ENCODE assay signal across 32 cellular contexts in the genomic region with DNA sequence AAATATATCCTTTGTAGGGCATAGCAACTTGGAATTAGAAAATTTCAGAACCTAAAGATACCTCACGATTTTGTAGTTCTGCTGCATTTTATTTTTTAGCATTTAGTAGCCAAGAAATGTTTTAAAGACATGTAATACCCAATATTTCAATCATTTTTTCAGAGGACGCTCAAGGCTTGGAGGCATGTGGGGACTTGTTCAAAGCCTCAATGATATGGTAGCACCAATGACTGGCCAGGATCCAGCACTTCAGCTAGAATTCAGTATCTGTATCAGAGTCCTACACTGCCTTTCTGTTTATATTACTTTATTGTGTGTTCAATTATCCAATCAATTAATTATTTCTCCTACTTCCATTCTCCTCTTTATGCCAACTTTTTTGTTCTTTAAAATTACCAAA.
"Had no signal": no experiment of that assay in that cellular context is flagged by ENCODE, and none has a peak within 500 bp of the region (broad histone marks: within the 10 kb centered on the region; RNA-seq: fewer than 3 reads in every experiment).

No MANE protein-coding gene starts in this region.

- H3K36me3 ChIP-seq: adrenal gland, esophagus squamous epithelium, heart left ventricle had no signal

- DNase-seq: activated CD4-positive, alpha-beta memory T cell treated with anti-CD3 and anti-CD28 coated beads for 36 hours; activated CD4-positive, alpha-beta T cell treated with anti-CD3 and anti-CD28 coated beads for 36 hours; activated CD4-positive, alpha-beta T cell treated with anti-CD3 and anti-CD28 coated beads, Interleukin-2, amount 10 ng/mL, durations not matched to agents 24 days and 14 days; activated CD4-positive, CD25-positive, alpha-beta regulatory T cell; activated CD4-positive, CD25-positive, alpha-beta regulatory T cell treated with anti-CD3 and anti-CD28 coated beads, Interleukin-2, amount 50 U/mL, for 72 hours; activated CD8-positive, alpha-beta memory T cell treated with anti-CD3 and anti-CD28 coated beads, Interleukin-2, amount 10 ng/mL, durations not matched to agents 7 days and 5 days; activated CD8-positive, alpha-beta memory T cell treated with anti-CD3 and anti-CD28 coated beads, Interleukin-2, amount 50 U/mL, for 4 hours; activated CD8-positive, alpha-beta T cell treated with anti-CD3 and anti-CD28 coated beads, Interleukin-2, amount 10 ng/mL, durations not matched to agents 7 days and 5 days; activated effector memory CD4-positive, alpha-beta T cell treated with anti-CD3 and anti-CD28 coated beads, Interleukin-2, amount 50 U/mL, for 16 hours; activated naive CD4-positive, alpha-beta T cell treated with anti-CD3 and anti-CD28 coated beads for 36 hours; activated naive CD8-positive, alpha-beta T cell treated with anti-CD3 and anti-CD28 coated beads for 36 hours; activated naive CD8-positive, alpha-beta T cell treated with anti-CD3 and anti-CD28 coated beads, Interleukin-2, amount 50 U/mL, for 24 hours; activated T-cell treated with anti-CD3 and anti-CD28 coated beads, Interleukin-2, amount 50 U/mL, for 1 hour; activated T-cell treated with anti-CD3 and anti-CD28 coated beads, Interleukin-2, amount 50 U/mL, for 48 hours; adrenal gland; amygdala; aorta; caudate nucleus; cortex of kidney; effector CD4-positive, alpha-beta T cell; effector memory CD8-positive, alpha-beta T cell; esophagus squamous epithelium; glutamatergic neuron; heart left ventricle; T-helper 2 cell had no signal

- H3K27me3 ChIP-seq: adrenal gland, esophagus squamous epithelium, heart left ventricle had no signal

- H3K4me1 ChIP-seq: adrenal gland, esophagus squamous epithelium, heart left ventricle had no signal

- H3K36me3 Mint-ChIP-seq: activated CD4-positive, alpha-beta memory T cell treated with anti-CD3 and anti-CD28 coated beads for 36 hours; activated CD8-positive, alpha-beta memory T cell treated with anti-CD3 and anti-CD28 coated beads, Interleukin-2, amount 10 ng/mL, durations not matched to agents 7 days and 5 days; activated naive CD4-positive, alpha-beta T cell treated with anti-CD3 and anti-CD28 coated beads, Interleukin-2, amount 50 U/mL, for 24 hours; activated naive CD8-positive, alpha-beta T cell treated with anti-CD3 and anti-CD28 coated beads for 36 hours; brain had no signal

- H3K4me3 ChIP-seq: adrenal gland, esophagus squamous epithelium, heart left ventricle had no signal

- ATAC-seq: activated CD4-positive, alpha-beta T cell treated with anti-CD3 and anti-CD28 coated beads for 36 hours; activated CD8-positive, alpha-beta memory T cell treated with anti-CD3 and anti-CD28 coated beads, Interleukin-2, amount 10 ng/mL, durations not matched to agents 7 days and 5 days; activated CD8-positive, alpha-beta T cell treated with anti-CD3 and anti-CD28 coated beads, Interleukin-2, amount 10 ng/mL, durations not matched to agents 7 days and 5 days; activated naive CD8-positive, alpha-beta T cell treated with anti-CD3 and anti-CD28 coated beads, Interleukin-2, amount 50 U/mL, for 24 hours; effector memory CD8-positive, alpha-beta T cell; heart left ventricle had no signal

- H3K4me1 Mint-ChIP-seq: activated CD4-positive, alpha-beta T cell treated with anti-CD3 and anti-CD28 coated beads for 36 hours; activated CD4-positive, alpha-beta T cell treated with anti-CD3 and anti-CD28 coated beads, Interleukin-2, amount 10 ng/mL, durations not matched to agents 24 days and 14 days; activated CD8-positive, alpha-beta memory T cell treated with anti-CD3 and anti-CD28 coated beads, Interleukin-2, amount 10 ng/mL, durations not matched to agents 7 days and 5 days; activated naive CD4-positive, alpha-beta T cell treated with anti-CD3 and anti-CD28 coated beads, Interleukin-2, amount 50 U/mL, for 24 hours; activated naive CD8-positive, alpha-beta T cell treated with anti-CD3 and anti-CD28 coated beads for 36 hours; activated naive CD8-positive, alpha-beta T cell treated with anti-CD3 and anti-CD28 coated beads, Interleukin-2, amount 50 U/mL, for 24 hours; brain had no signal

- H3K4me3 Mint-ChIP-seq: activated CD4-positive, alpha-beta memory T cell treated with anti-CD3 and anti-CD28 coated beads for 36 hours; activated CD4-positive, alpha-beta T cell treated with anti-CD3 and anti-CD28 coated beads for 36 hours; activated CD4-positive, alpha-beta T cell treated with anti-CD3 and anti-CD28 coated beads, Interleukin-2, amount 10 ng/mL, durations not matched to agents 24 days and 14 days; activated CD8-positive, alpha-beta memory T cell treated with anti-CD3 and anti-CD28 coated beads, Interleukin-2, amount 10 ng/mL, durations not matched to agents 7 days and 5 days; activated CD8-positive, alpha-beta T cell treated with anti-CD3 and anti-CD28 coated beads, Interleukin-2, amount 10 ng/mL, durations not matched to agents 7 days and 5 days; activated naive CD4-positive, alpha-beta T cell treated with anti-CD3 and anti-CD28 coated beads for 36 hours; activated naive CD4-positive, alpha-beta T cell treated with anti-CD3 and anti-CD28 coated beads, Interleukin-2, amount 50 U/mL, for 24 hours; activated naive CD8-positive, alpha-beta T cell treated with anti-CD3 and anti-CD28 coated beads for 36 hours; activated naive CD8-positive, alpha-beta T cell treated with anti-CD3 and anti-CD28 coated beads, Interleukin-2, amount 50 U/mL, for 24 hours; activated T-helper 1 cell treated with anti-CD3 and anti-CD28 coated beads, Interleukin-12 subunit alpha, Interleukin-12 subunit beta, Interleukin-2, Interleukin-4 antibody, amounts not matched to agents 30 ng/mL and 10 ng/mL and 1 ng/mL, durations not matched to agents 14 hours and 24 hours and 36 hours; brain; effector memory CD8-positive, alpha-beta T cell had no signal

- H3K9me3 ChIP-seq: adrenal gland, esophagus squamous epithelium, heart left ventricle had no signal

- H3K9me3 Mint-ChIP-seq: activated CD4-positive, alpha-beta memory T cell treated with anti-CD3 and anti-CD28 coated beads for 36 hours; activated CD4-positive, alpha-beta T cell treated with anti-CD3 and anti-CD28 coated beads, Interleukin-2, amount 10 ng/mL, durations not matched to agents 24 days and 14 days; activated naive CD4-positive, alpha-beta T cell treated with anti-CD3 and anti-CD28 coated beads for 36 hours; activated naive CD4-positive, alpha-beta T cell treated with anti-CD3 and anti-CD28 coated beads, Interleukin-2, amount 50 U/mL, for 24 hours; activated naive CD8-positive, alpha-beta T cell treated with anti-CD3 and anti-CD28 coated beads for 36 hours; activated naive CD8-positive, alpha-beta T cell treated with anti-CD3 and anti-CD28 coated beads, Interleukin-2, amount 50 U/mL, for 24 hours; activated T-helper 1 cell treated with anti-CD3 and anti-CD28 coated beads, Interleukin-12 subunit alpha, Interleukin-12 subunit beta, Interleukin-2, Interleukin-4 antibody, amounts not matched to agents 30 ng/mL and 10 ng/mL and 1 ng/mL, durations not matched to agents 14 hours and 24 hours and 36 hours; activated T-helper 2 cell treated with anti-CD3 and anti-CD28 coated beads, Interferon-gamma antibody, Interleukin-2, Interleukin-4, amounts not matched to agents 10 μg/mL and 5 μg/mL and 100 μg/mL, durations not matched to agents 14 hours and 24 hours and 36 hours; effector memory CD8-positive, alpha-beta T cell had no signal

- H3K27ac ChIP-seq: adrenal gland, epithelial cell of prostate, esophagus squamous epithelium, heart left ventricle had no signal

- FAIRE-seq: colon, frontal cortex had no signal

- H3K27ac Mint-ChIP-seq: activated CD4-positive, alpha-beta memory T cell treated with anti-CD3 and anti-CD28 coated beads for 36 hours; activated CD4-positive, alpha-beta T cell treated with anti-CD3 and anti-CD28 coated beads for 36 hours; activated CD4-positive, alpha-beta T cell treated with anti-CD3 and anti-CD28 coated beads, Interleukin-2, amount 10 ng/mL, durations not matched to agents 24 days and 14 days; activated CD8-positive, alpha-beta memory T cell treated with anti-CD3 and anti-CD28 coated beads, Interleukin-2, amount 10 ng/mL, durations not matched to agents 7 days and 5 days; activated CD8-positive, alpha-beta T cell treated with anti-CD3 and anti-CD28 coated beads, Interleukin-2, amount 10 ng/mL, durations not matched to agents 7 days and 5 days; activated naive CD4-positive, alpha-beta T cell treated with anti-CD3 and anti-CD28 coated beads for 36 hours; activated naive CD4-positive, alpha-beta T cell treated with anti-CD3 and anti-CD28 coated beads, Interleukin-2, amount 50 U/mL, for 24 hours; activated naive CD8-positive, alpha-beta T cell treated with anti-CD3 and anti-CD28 coated beads for 36 hours; activated naive CD8-positive, alpha-beta T cell treated with anti-CD3 and anti-CD28 coated beads, Interleukin-2, amount 50 U/mL, for 24 hours; activated T-helper 1 cell treated with anti-CD3 and anti-CD28 coated beads, Interleukin-12 subunit alpha, Interleukin-12 subunit beta, Interleukin-2, Interleukin-4 antibody, amounts not matched to agents 30 ng/mL and 10 ng/mL and 1 ng/mL, durations not matched to agents 14 hours and 24 hours and 36 hours; activated T-helper 2 cell treated with anti-CD3 and anti-CD28 coated beads, Interferon-gamma antibody, Interleukin-2, Interleukin-4, amounts not matched to agents 10 μg/mL and 5 μg/mL and 100 μg/mL, durations not matched to agents 14 hours and 24 hours and 36 hours; brain; effector memory CD8-positive, alpha-beta T cell had no signal

- H3K27me3 Mint-ChIP-seq: activated CD8-positive, alpha-beta memory T cell treated with anti-CD3 and anti-CD28 coated beads, Interleukin-2, amount 10 ng/mL, durations not matched to agents 7 days and 5 days; activated naive CD8-positive, alpha-beta T cell treated with anti-CD3 and anti-CD28 coated beads for 36 hours; activated naive CD8-positive, alpha-beta T cell treated with anti-CD3 and anti-CD28 coated beads, Interleukin-2, amount 50 U/mL, for 24 hours; brain had no signal
